In the genomic region with DNA sequence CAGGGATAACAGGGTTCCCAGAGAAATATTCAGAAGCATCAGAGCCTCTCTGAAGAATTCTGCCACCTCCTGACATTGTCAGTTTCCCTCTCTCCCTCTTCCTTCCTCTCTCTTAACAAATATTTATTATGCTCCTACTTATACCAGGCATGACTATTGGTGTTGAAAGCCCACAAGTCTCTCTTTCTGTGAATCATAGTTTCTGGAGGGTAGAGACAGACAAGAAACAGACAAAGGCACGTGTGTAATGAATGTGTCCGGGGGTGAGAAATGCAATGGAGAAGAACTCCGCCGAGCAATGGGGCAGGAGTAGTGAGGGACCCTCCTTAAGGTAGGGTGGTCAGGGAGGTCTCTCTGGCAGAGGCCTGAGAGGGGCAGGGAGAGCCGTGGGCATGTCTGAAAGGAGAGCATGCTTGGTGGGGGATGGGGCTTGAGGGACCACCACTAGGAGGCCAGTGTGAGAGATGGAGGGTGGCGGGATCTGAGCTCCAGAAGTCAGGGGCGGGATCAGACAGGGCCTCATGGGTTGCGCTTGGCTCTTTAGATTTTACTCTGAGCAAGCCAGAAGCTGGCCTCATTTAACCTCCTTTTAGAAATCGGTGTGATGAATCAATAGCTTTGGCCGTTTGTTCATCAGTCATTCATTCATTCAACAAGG, we compare ENCODE assay signal across 1 cellular context.
TF ChIP-seq lines count a peak whose summit lies in the region.

No MANE protein-coding gene starts in this region.

TF ChIP-seq in HepG2, 621 proteins besides CTCF, POLR2A, EP300 and RAD21 (continued from another document):
- TF ChIP-seq ZNF224 (CRISPR knock-in tag; IDR thresholded peaks at IDR 0.05) (no peak), ZC3H4 (CRISPR knock-in tag; IDR thresholded peaks at IDR 0.05; ENCODE audit: borderline replicate concordance) (no peak), KLF15 (CRISPR knock-in tag; IDR thresholded peaks at IDR 0.05; ENCODE audit: borderline replicate concordance) (no peak), NR2F1 (CRISPR knock-in tag; IDR thresholded peaks at IDR 0.05) (no peak), MIER3 (CRISPR knock-in tag; IDR thresholded peaks at IDR 0.05; ENCODE audit: borderline replicate concordance) (no peak), YEATS4 (CRISPR knock-in tag; IDR thresholded peaks at IDR 0.05; ENCODE audit: borderline replicate concordance) (no peak), ZKSCAN8 (CRISPR knock-in tag; IDR thresholded peaks at IDR 0.05; ENCODE audit: borderline replicate concordance) (no peak), FOXO1 (CRISPR knock-in tag; IDR thresholded peaks at IDR 0.05) (no peak)
- TF ChIP-seq, protein P1, sequence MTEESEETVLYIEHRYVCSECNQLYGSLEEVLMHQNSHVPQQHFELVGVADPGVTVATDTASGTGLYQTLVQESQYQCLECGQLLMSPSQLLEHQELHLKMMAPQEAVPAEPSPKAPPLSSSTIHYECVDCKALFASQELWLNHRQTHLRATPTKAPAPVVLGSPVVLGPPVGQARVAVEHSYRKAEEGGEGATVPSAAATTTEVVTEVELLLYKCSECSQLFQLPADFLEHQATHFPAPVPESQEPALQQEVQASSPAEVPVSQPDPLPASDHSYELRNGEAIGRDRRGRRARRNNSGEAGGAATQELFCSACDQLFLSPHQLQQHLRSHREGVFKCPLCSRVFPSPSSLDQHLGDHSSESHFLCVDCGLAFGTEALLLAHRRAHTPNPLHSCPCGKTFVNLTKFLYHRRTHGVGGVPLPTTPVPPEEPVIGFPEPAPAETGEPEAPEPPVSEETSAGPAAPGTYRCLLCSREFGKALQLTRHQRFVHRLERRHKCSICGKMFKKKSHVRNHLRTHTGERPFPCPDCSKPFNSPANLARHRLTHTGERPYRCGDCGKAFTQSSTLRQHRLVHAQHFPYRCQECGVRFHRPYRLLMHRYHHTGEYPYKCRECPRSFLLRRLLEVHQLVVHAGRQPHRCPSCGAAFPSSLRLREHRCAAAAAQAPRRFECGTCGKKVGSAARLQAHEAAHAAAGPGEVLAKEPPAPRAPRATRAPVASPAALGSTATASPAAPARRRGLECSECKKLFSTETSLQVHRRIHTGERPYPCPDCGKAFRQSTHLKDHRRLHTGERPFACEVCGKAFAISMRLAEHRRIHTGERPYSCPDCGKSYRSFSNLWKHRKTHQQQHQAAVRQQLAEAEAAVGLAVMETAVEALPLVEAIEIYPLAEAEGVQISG (CRISPR knock-in tag; IDR thresholded peaks at IDR 0.05): no peak
